Comparison of ENCODE assay signal across 9 cellular contexts in genomic region chr6:24358219-24358821, GRCh38. TPM values are rescaled to one million over a fixed set of nuclear protein-coding genes. Genes with fewer than 3 reads are reported as not detected.
DNase-seq lines count a peak whose midpoint lies in the region; FAIRE-seq and TF ChIP-seq lines count a peak whose summit lies in the region.
"Had no signal": no experiment of that assay in that cellular context is flagged by ENCODE, and none has a peak within 500 bp of the region (broad histone marks: within the 10 kb centered on the region; RNA-seq: fewer than 3 reads in every experiment).

No MANE protein-coding gene starts in this region.

- H3K4me1 ChIP-seq in PC-9 (replicated peaks; ENCODE audit: insufficient read depth) = peaks cover 8% of the 10 kb centered on the region
- H3K4me1 ChIP-seq in parathyroid adenoma = peaks cover 6% of the 10 kb centered on the region

- CTCF ChIA-PET in PC-9 (lab: Charles Lee) = no interaction called here

- H3K9me3 Mint-ChIP-seq in endothelial cell (ENCODE audit: unreplicated experiment) = no peaks in the 10 kb centered on the region

- H3K4me3 ChIP-seq in PC-9 (peak overlapping the region; percentile 60), parathyroid adenoma (ENCODE audit: low read depth, low read length) (peak overlapping the region; percentile 74)

- H3K27ac ChIP-seq in PC-9 = peak overlapping the region; percentile 51
- H3K27ac ChIP-seq in parathyroid adenoma = peak overlapping the region; percentile 70

- peak overlapping the region; percentile 33 for H3K9ac ChIP-seq in parathyroid adenoma

- no peaks in the 10 kb centered on the region for H4K20me1 ChIP-seq in PC-9 (ENCODE audit: insufficient read depth)

- H3K4me2 ChIP-seq in PC-9 (peak overlapping the region; percentile 75), parathyroid adenoma (ENCODE audit: low read length) (peak overlapping the region; percentile 77)

- H3K9me2 ChIP-seq in PC-9 (ENCODE audit: insufficient read depth) = no peaks in the 10 kb centered on the region

- no peaks in the 10 kb centered on the region for H3K79me2 ChIP-seq in PC-9 (ENCODE audit: low read depth)
- no peaks in the 10 kb centered on the region for H3K79me2 ChIP-seq in parathyroid adenoma

- H3K27me3 ChIP-seq in PC-9 (ENCODE audit: insufficient read depth, low read depth) (no peaks in the 10 kb centered on the region), parathyroid adenoma (ENCODE audit: control insufficient read depth, insufficient read depth, low read length) (no peaks in the 10 kb centered on the region)

- peaks cover 7% of the 10 kb centered on the region for H3K4me1 Mint-ChIP-seq in endothelial cell (ENCODE audit: unreplicated experiment)

- TF ChIP-seq CTCF in PC-9 (conservative IDR thresholded peaks at IDR 0.05) (no peak), endothelial cell (IDR thresholded peaks at IDR 0.05; ENCODE audit: unreplicated experiment) (no peak), parathyroid adenoma (IDR thresholded peaks at IDR 0.05) (no peak)

- H3K4me3 Mint-ChIP-seq in endothelial cell (ENCODE audit: unreplicated experiment) = peak overlapping the region; percentile 86

- H3K27me3 Mint-ChIP-seq in endothelial cell (ENCODE audit: unreplicated experiment) = peaks cover 2% of the 10 kb centered on the region

- DNase-seq in ELF-1 (ENCODE audit: low read depth, low spot score) (peak; percentile 64), PC-9 (peak in 1 of 2 experiments; percentile 4), endothelial cell (ENCODE audit: low spot score) (no peak), GM12892 (ENCODE audit: insufficient read length) (no peak), anterior cingulate cortex (lab: John Stamatoyannopoulos, UW) (no peak), midbrain (lab: John Stamatoyannopoulos, UW) (no peak), ecto neural progenitor cell (ENCODE audit: low spot score) (no peak)
- DNase-seq: GF-D8 had no signal

- H3F3A ChIP-seq in PC-9 (ENCODE audit: insufficient read depth, low read depth) = peaks cover 13% of the 10 kb centered on the region; the same call in 1 of the 2 replicates

- intact Hi-C loops in PC-9 (cut with micrococcal nuclease; ENCODE audit: unreplicated experiment) = no loop called here

- FAIRE-seq in GM12892 (lab: Jason Lieb, UNC) = no peak

- POLR2A ChIA-PET in PC-9 (lab: Charles Lee; ENCODE audit: unreplicated experiment) = interaction anchor here (0.6 to 0.7 kb wide), 2 partner anchors 11 to 42 kb away, joined by 4 read pairs; no protein-coding TSS in a partner anchor

- no peaks in the 10 kb centered on the region for H3K36me3 ChIP-seq in PC-9 (ENCODE audit: low read depth)
- H3K36me3 ChIP-seq in parathyroid adenoma (ENCODE audit: control insufficient read depth, insufficient read depth, low read length) = no peaks in the 10 kb centered on the region

- no peaks in the 10 kb centered on the region for H3K36me3 Mint-ChIP-seq in endothelial cell (ENCODE audit: low read depth, unreplicated experiment)

- H2AFZ ChIP-seq in PC-9 = peak overlapping the region; percentile 75
- H2AFZ ChIP-seq in parathyroid adenoma = peak overlapping the region; percentile 84

- H3K9me3 ChIP-seq in PC-9 (ENCODE audit: insufficient read depth, low read depth) (no peaks in the 10 kb centered on the region), parathyroid adenoma (ENCODE audit: control insufficient read depth, low read length) (no peaks in the 10 kb centered on the region)

- no TSS peak for BruUV-seq in PC-9 (replicated peaks; lab: Mats Ljungman, UMichigan)

- no peak for TF ChIP-seq POLR2A in GM12892 (IDR thresholded peaks at IDR 0.05; ENCODE audit: low read depth, low read length)

- H3K27ac Mint-ChIP-seq in endothelial cell (ENCODE audit: unreplicated experiment) = no peak overlapping the region

RNA-seq across cellular contexts. Expression of gene DCDC2, which starts 0.5 kb away (rescaled TPM):
- total RNA-seq in PC-9 (2021) (4.2 and 5.6 TPM in 2 replicates), endothelial cell (ENCODE audit: unreplicated experiment) (0.13 TPM)
- polyA plus RNA-seq in GM12892 (2012; ENCODE audit: missing spikeins) = not detected

RNA-seq across cellular contexts. Expression of gene MRS2, which starts 44.4 kb away (rescaled TPM):
- 43.5 and 49.7 TPM in 2 replicates for total RNA-seq in PC-9 (2021)
- 24.8 TPM for total RNA-seq in endothelial cell (ENCODE audit: unreplicated experiment)
- polyA plus RNA-seq in GM12892 (2012; ENCODE audit: missing spikeins) = 19.7 TPM
